In genomic region chr12:113933201-113933786, GRCh38 we compare ENCODE assay signal across 11 cellular contexts.
DNase-seq lines count a peak whose midpoint lies in the region; ATAC-seq and TF ChIP-seq lines count a peak whose summit lies in the region.
"Had no signal": no experiment of that assay in that cellular context is flagged by ENCODE, and none has a peak within 500 bp of the region (broad histone marks: within the 10 kb centered on the region; RNA-seq: fewer than 3 reads in every experiment).

No MANE protein-coding gene starts in this region.

- no peak for ATAC-seq in GM18520 (IDR thresholded peaks at IDR 0.05; ENCODE audit: unreplicated experiment)
- ATAC-seq: stimulated activated naive CD8-positive, alpha-beta T cell treated with anti-CD3 and anti-CD28 coated beads, Interleukin-15, Interleukin-2, amounts not matched to agents 100 U/mL and 50 U/mL, for 24 hours had no signal

- H3K4me3 ChIP-seq in AG09309 (ENCODE audit: control insufficient read depth, low read depth, low read length) (no peak overlapping the region), fibroblast of pulmonary artery (replicated peaks; ENCODE audit: low read depth, low read length) (no peak overlapping the region)

- peak overlapping the region; percentile 56 for H3K4me3 Mint-ChIP-seq in nephron progenitor cell
- H3K4me3 Mint-ChIP-seq: CD14-positive monocyte had no signal

- DNase-seq in AG09309 (ENCODE audit: low read depth) (peak; percentile 18), OCI-M2 (lab: John Stamatoyannopoulos, UW; ENCODE audit: unreplicated experiment) (peak; percentile 65), fibroblast of pulmonary artery (ENCODE audit: low read depth) (peak; percentile 88), nephron progenitor cell (peak; percentile 38), hepatic stellate cell (ENCODE audit: low spot score) (no peak), NCI-H1694 treated with DMSO at 0.1 percent for 48 hours (lab: John Stamatoyannopoulos, UW) (no peak)
- no peak for DNase-seq in effector CD8-positive, alpha-beta T cell (lab: John Stamatoyannopoulos, UW)
- DNase-seq: activated CD8-positive, alpha-beta memory T cell treated with anti-CD3 and anti-CD28 coated beads for 24 hours; stimulated activated naive CD8-positive, alpha-beta T cell treated with anti-CD3 and anti-CD28 coated beads, Interleukin-15, Interleukin-2, amounts not matched to agents 100 U/mL and 50 U/mL, for 24 hours had no signal

- H3K9me3 Mint-ChIP-seq in nephron progenitor cell, result no peaks in the 10 kb centered on the region
- H3K9me3 Mint-ChIP-seq: CD14-positive monocyte had no signal

- H3K4me1 Mint-ChIP-seq in nephron progenitor cell, result peaks cover 44% of the 10 kb centered on the region
- H3K4me1 Mint-ChIP-seq: CD14-positive monocyte had no signal

- TF ChIP-seq CTCF in AG09309 (IDR thresholded peaks at IDR 0.05; ENCODE audit: control insufficient read depth, insufficient read depth, low read depth, low read length, missing control alignments) (no peak), fibroblast of pulmonary artery (IDR thresholded peaks at IDR 0.05; ENCODE audit: low read length, missing control alignments) (peak; percentile 4), nephron progenitor cell (IDR thresholded peaks at IDR 0.05) (no peak)

- peaks cover 49% of the 10 kb centered on the region for H3K36me3 Mint-ChIP-seq in nephron progenitor cell (ENCODE audit: low read depth)

- H3K27ac Mint-ChIP-seq in nephron progenitor cell, result peak overlapping the region; percentile 95

- H3K27me3 Mint-ChIP-seq in nephron progenitor cell (ENCODE audit: low read depth, poor library complexity), result peaks cover 4% of the 10 kb centered on the region

Comparison
In these comparisons a context has a peak if more than half of its experiments do, and no peak if none do; other contexts are left out.
1. DNase-seq: peak in AG09309 (single experiment), OCI-M2 (single experiment), fibroblast of pulmonary artery (single experiment) and nephron progenitor cell (single experiment); none in hepatic stellate cell (single experiment), effector CD8-positive, alpha-beta T cell (single experiment) and NCI-H1694 treated with DMSO at 0.1 percent for 48 hours (single experiment).